13 cellular contexts compared by ENCODE assay signal in genomic region chr22:37734402-37734700, GRCh38. TPM values are rescaled to one million over a fixed set of nuclear protein-coding genes. Genes with fewer than 3 reads are reported as not detected.
DNase-seq lines count a peak whose midpoint lies in the region; TF ChIP-seq lines count a peak whose summit lies in the region.
"Had no signal": no experiment of that assay in that cellular context is flagged by ENCODE, and none has a peak within 500 bp of the region (broad histone marks: within the 10 kb centered on the region; RNA-seq: fewer than 3 reads in every experiment).

No MANE protein-coding gene starts in this region.

- no peaks in the 10 kb centered on the region for H3K27me3 ChIP-seq in BLaER1 treated with 17β-estradiol and CSF1 and Interleukin-3, amounts not matched to agents 10 nM and 100 nM
- H3K27me3 ChIP-seq in neural progenitor cell (no peaks in the 10 kb centered on the region), tibial nerve (no peaks in the 10 kb centered on the region), prostate gland (replicated peaks; ENCODE audit: insufficient read depth) (no peaks in the 10 kb centered on the region), osteoblast (ENCODE audit: insufficient read depth, low read length) (no peaks in the 10 kb centered on the region)

- peaks cover 59 to 100% (median 96%) of the 10 kb centered on the region in 10 experiments for H3K4me1 ChIP-seq in BLaER1 treated with 17β-estradiol and CSF1 and Interleukin-3, amounts not matched to agents 10 nM and 100 nM
- peaks cover 3% of the 10 kb centered on the region for H3K4me1 ChIP-seq in neural progenitor cell
- peaks cover 0 to 37% (median 7%) of the 10 kb centered on the region in 4 donors for H3K4me1 ChIP-seq in tibial nerve
- H3K4me1 ChIP-seq in prostate gland (replicated peaks) = no peaks in the 10 kb centered on the region
- H3K4me1 ChIP-seq in osteoblast (ENCODE audit: insufficient read depth, low read length) = peaks cover 10% of the 10 kb centered on the region

- no peak for TF ChIP-seq CTCF in neural progenitor cell (IDR thresholded peaks at IDR 0.05)
- no peak for TF ChIP-seq CTCF in tibial nerve (IDR thresholded peaks at IDR 0.05)
- TF ChIP-seq CTCF in prostate gland (IDR thresholded peaks at IDR 0.05) = no peak
- TF ChIP-seq CTCF in osteoblast (IDR thresholded peaks at IDR 0.05; ENCODE audit: extremely low read depth, low read depth, low read length) = no peak

- H3K9ac ChIP-seq in BLaER1 treated with 17β-estradiol and CSF1 and Interleukin-3, amounts not matched to agents 10 nM and 100 nM = peak overlapping the region; percentile 38 to 75 (median 54); a peak in 20 of 22 replicates
- H3K9ac ChIP-seq in neural progenitor cell = no peak overlapping the region
- H3K9ac ChIP-seq: GM23248 had no signal

- peak overlapping the region; percentile 23 for H3K27ac Mint-ChIP-seq in dendritic cell treated with granulocyte-macrophage colony-stimulating factor and Interleukin-4, amounts not matched to agents 40 ng/mL and 50 ng/mL, for 4 days
- peak overlapping the region; percentile 88 for H3K27ac Mint-ChIP-seq in neural progenitor cell
- H3K27ac Mint-ChIP-seq: CD4-positive, CD25-positive, alpha-beta regulatory T cell had no signal

- H3K4me3 ChIP-seq in BLaER1 treated with 17β-estradiol and CSF1 and Interleukin-3, amounts not matched to agents 10 nM and 100 nM = no peak overlapping the region
- no peak overlapping the region for H3K4me3 ChIP-seq in neural progenitor cell
- H3K4me3 ChIP-seq in tibial nerve = no peak overlapping the region
- no peak overlapping the region for H3K4me3 ChIP-seq in prostate gland
- H3K4me3 ChIP-seq in osteoblast (ENCODE audit: insufficient read depth, low read length) = no peak overlapping the region
- H3K4me3 ChIP-seq: A549, GM12878, GM23248 had no signal

- H3K27ac ChIP-seq in BLaER1 treated with 17β-estradiol and CSF1 and Interleukin-3, amounts not matched to agents 10 nM and 100 nM = peak overlapping the region in 10 of 11 experiments; percentile 29 to 99 (median 92); a peak in 20 of 22 replicates
- no peak overlapping the region for H3K27ac ChIP-seq in neural progenitor cell
- peak overlapping the region; percentile 43 to 84 (median 60) for H3K27ac ChIP-seq in tibial nerve
- H3K27ac ChIP-seq in prostate gland = no peak overlapping the region
- H3K27ac ChIP-seq in osteoblast (ENCODE audit: low read depth, low read length) = no peak overlapping the region
- H3K27ac ChIP-seq: GM23248 had no signal

- H3K27me3 Mint-ChIP-seq in dendritic cell treated with granulocyte-macrophage colony-stimulating factor and Interleukin-4, amounts not matched to agents 40 ng/mL and 50 ng/mL, for 4 days = no peaks in the 10 kb centered on the region
- peaks cover 2% of the 10 kb centered on the region for H3K27me3 Mint-ChIP-seq in neural progenitor cell (ENCODE audit: insufficient read depth, low read depth)

- H2AFZ ChIP-seq in neural progenitor cell (replicated peaks) (no peak overlapping the region), osteoblast (ENCODE audit: low read length) (no peak overlapping the region)
- H2AFZ ChIP-seq: GM23248 had no signal

- peaks cover 3% of the 10 kb centered on the region for H3F3A ChIP-seq in neural progenitor cell (ENCODE audit: low read depth)

- no peak overlapping the region for H3K4me3 Mint-ChIP-seq in dendritic cell treated with granulocyte-macrophage colony-stimulating factor and Interleukin-4, amounts not matched to agents 40 ng/mL and 50 ng/mL, for 4 days
- no peak overlapping the region for H3K4me3 Mint-ChIP-seq in neural progenitor cell

- no peak for TF ChIP-seq EP300 in tibial nerve (IDR thresholded peaks at IDR 0.05)

- H3K9me3 Mint-ChIP-seq in dendritic cell treated with granulocyte-macrophage colony-stimulating factor and Interleukin-4, amounts not matched to agents 40 ng/mL and 50 ng/mL, for 4 days = no peaks in the 10 kb centered on the region
- no peaks in the 10 kb centered on the region for H3K9me3 Mint-ChIP-seq in neural progenitor cell
- H3K9me3 Mint-ChIP-seq: CD4-positive, CD25-positive, alpha-beta regulatory T cell had no signal

- H3K4me1 Mint-ChIP-seq in dendritic cell treated with granulocyte-macrophage colony-stimulating factor and Interleukin-4, amounts not matched to agents 40 ng/mL and 50 ng/mL, for 4 days (ENCODE audit: low read depth) = peaks cover 55% of the 10 kb centered on the region
- H3K4me1 Mint-ChIP-seq in neural progenitor cell = peaks cover 7% of the 10 kb centered on the region

- no peaks in the 10 kb centered on the region for H4K20me1 ChIP-seq in BLaER1 treated with 17β-estradiol and CSF1 and Interleukin-3, amounts not matched to agents 10 nM and 100 nM
- H4K20me1 ChIP-seq in neural progenitor cell (ENCODE audit: low read depth) (no peaks in the 10 kb centered on the region), osteoblast (ENCODE audit: insufficient read depth, low read length) (no peaks in the 10 kb centered on the region)

- H3K79me2 ChIP-seq in neural progenitor cell (ENCODE audit: low read depth) (no peaks in the 10 kb centered on the region), osteoblast (ENCODE audit: insufficient read depth, low read length) (no peaks in the 10 kb centered on the region)

- 72 to 81% methylated on average over 4 of the region's 6 CpGs for WGBS in tibial nerve, 2 donors
- 81% methylated on average over 6 of the region's 6 CpGs for WGBS in prostate gland

- no peaks in the 10 kb centered on the region for H3K9me3 ChIP-seq in BLaER1 treated with 17β-estradiol and CSF1 and Interleukin-3, amounts not matched to agents 10 nM and 100 nM (replicated peaks in 1 of 11)
- H3K9me3 ChIP-seq in neural progenitor cell (ENCODE audit: low read depth) = no peaks in the 10 kb centered on the region
- H3K9me3 ChIP-seq in tibial nerve = no peaks in the 10 kb centered on the region
- no peaks in the 10 kb centered on the region for H3K9me3 ChIP-seq in prostate gland
- no peaks in the 10 kb centered on the region for H3K9me3 ChIP-seq in osteoblast (ENCODE audit: low read depth, low read length)
- H3K9me3 ChIP-seq: A549 had no signal

- H3K4me2 ChIP-seq in BLaER1 treated with 17β-estradiol and CSF1 and Interleukin-3, amounts not matched to agents 10 nM and 100 nM = peak overlapping the region; percentile 18 to 95 (median 80); a peak in 21 of 22 replicates
- H3K4me2 ChIP-seq in neural progenitor cell = no peak overlapping the region
- no peak overlapping the region for H3K4me2 ChIP-seq in osteoblast (ENCODE audit: insufficient read depth, low read length)

- intact Hi-C loops in dendritic cell treated with granulocyte-macrophage colony-stimulating factor and Interleukin-4, amounts not matched to agents 40 ng/mL and 50 ng/mL, for 4 days (cut with micrococcal nuclease) = loop anchor here (10.0 kb wide), 1 partner anchor 100 kb away; the partner anchor contains the start of gene SH3BP1
- intact Hi-C loops in prostate gland (cut with DNase I) = no loop called here

- no peaks in the 10 kb centered on the region for H3K36me3 Mint-ChIP-seq in dendritic cell treated with granulocyte-macrophage colony-stimulating factor and Interleukin-4, amounts not matched to agents 40 ng/mL and 50 ng/mL, for 4 days (ENCODE audit: low read depth)
- H3K36me3 Mint-ChIP-seq in neural progenitor cell = no peaks in the 10 kb centered on the region

- DNase-seq in neural progenitor cell (ENCODE audit: low spot score) (no peak), tibial nerve (ENCODE audit: low spot score in 2 of 2) (no peak), prostate gland (ENCODE audit: low spot score) (no peak), Ammon's horn (ENCODE audit: low spot score) (no peak), osteoblast (ENCODE audit: insufficient read length, low spot score, missing footprints) (no peak), NCI-H2107 treated with DMSO at 0.1 percent for 48 hours (lab: John Stamatoyannopoulos, UW; ENCODE audit: unreplicated experiment) (no peak)
- DNase-seq: CD4-positive, CD25-positive, alpha-beta regulatory T cell; GM23248; H7 had no signal

- no peaks in the 10 kb centered on the region; a peak in 1 of 22 replicates for H3K36me3 ChIP-seq in BLaER1 treated with 17β-estradiol and CSF1 and Interleukin-3, amounts not matched to agents 10 nM and 100 nM
- H3K36me3 ChIP-seq in neural progenitor cell (no peaks in the 10 kb centered on the region), tibial nerve (no peaks in the 10 kb centered on the region), prostate gland (no peaks in the 10 kb centered on the region), osteoblast (ENCODE audit: insufficient read depth, low read length) (no peaks in the 10 kb centered on the region)

- TF ChIP-seq POLR2A in tibial nerve (IDR thresholded peaks at IDR 0.05) = no peak
- no peak for TF ChIP-seq POLR2A in prostate gland (IDR thresholded peaks at IDR 0.05)

RNA-seq across cellular contexts. Expression of gene TRIOBP, which starts 37.5 kb away (rescaled TPM):
- 25.2 and 51.0 TPM in 2 replicates for total RNA-seq in neural progenitor cell (ENCODE audit: low replicate concordance)
- total RNA-seq in tibial nerve = 100 to 1,000 TPM; 140 to 160 (median 151) TPM
- total RNA-seq in prostate gland = 100 to 1,000 TPM; 114 to 115 TPM
- 144 and 162 TPM in 2 replicates for total RNA-seq in osteoblast

RNA-seq across cellular contexts. Expression of gene NOL12, which starts 48.2 kb away (rescaled TPM):
- total RNA-seq in neural progenitor cell (ENCODE audit: low replicate concordance) (23.7 and 28.7 TPM in 2 replicates), tibial nerve (10 to 100 TPM; 24.1 to 39.5 (median 31.2) TPM), prostate gland (10 to 100 TPM; 39.6 to 49.0 TPM), osteoblast (8.8 and 9.0 TPM in 2 replicates)

RNA-seq across cellular contexts. Expression of gene LGALS1, which starts 58.9 kb away (rescaled TPM):
- total RNA-seq in neural progenitor cell (ENCODE audit: low replicate concordance) = 14.9 and 42.9 TPM in 2 replicates
- 1,000 to 10,000 TPM; 1,362 to 3,592 (median 2,463) TPM for total RNA-seq in tibial nerve
- 1,000 to 10,000 TPM in 1 of 2 donors, 100 to 1,000 TPM in 1; 365 to 1,063 TPM for total RNA-seq in prostate gland
- 3,004 and 3,217 TPM in 2 replicates for total RNA-seq in osteoblast

Comparison
In these comparisons a context has a peak if more than half of its experiments do, and no peak if none do; other contexts are left out.
1. H3K27ac ChIP-seq: peak in BLaER1 treated with 17β-estradiol and CSF1 and Interleukin-3, amounts not matched to agents 10 nM and 100 nM (10 of 11) and tibial nerve (4 of 4); none in neural progenitor cell (single experiment), prostate gland (0 of 2) and osteoblast (single experiment).
2. H3K4me2 ChIP-seq: peak in BLaER1 treated with 17β-estradiol and CSF1 and Interleukin-3, amounts not matched to agents 10 nM and 100 nM (11 of 11); none in neural progenitor cell (single experiment) and osteoblast (single experiment).